ENCODE assay signal across 33 cellular contexts in genomic region chr1:14474856-14475255, GRCh38.
"Had no signal": no experiment of that assay in that cellular context is flagged by ENCODE, and none has a peak within 500 bp of the region (broad histone marks: within the 10 kb centered on the region; RNA-seq: fewer than 3 reads in every experiment).

No MANE protein-coding gene starts in this region.

- FAIRE-seq: astrocyte, TTC549 had no signal

- ATAC-seq: activated CD8-positive, alpha-beta T cell treated with anti-CD3 and anti-CD28 coated beads for 36 hours; activated naive CD4-positive, alpha-beta T cell treated with anti-CD3 and anti-CD28 coated beads, Interleukin-2, amount 50 U/mL, for 72 hours; activated T-cell treated with anti-CD3 and anti-CD28 coated beads, Interleukin-2, amount 50 U/mL, for 4 hours; activated T-cell treated with anti-CD3 and anti-CD28 coated beads, Interleukin-2, amount 50 U/mL, for 72 hours; activated T-helper 17 cell treated with anti-CD3 and anti-CD28 coated beads, Interleukin-2, amount 50 U/mL, for 72 hours; body of pancreas had no signal

- H3K4me1 ChIP-seq: adrenal gland, body of pancreas, breast epithelium had no signal

- H3K27ac ChIP-seq: adrenal gland, body of pancreas, brain microvascular endothelial cell, breast epithelium, VCaP had no signal

- H3K36me3 ChIP-seq: adrenal gland, brain microvascular endothelial cell, breast epithelium had no signal

- H3K9me3 ChIP-seq: adrenal gland, body of pancreas, breast epithelium had no signal

- DNase-seq: activated B cell treated with CpG ODN at 0.5 μM for 24 hours; activated CD4-positive, alpha-beta memory T cell treated with anti-CD3 and anti-CD28 coated beads for 36 hours; activated CD4-positive, alpha-beta T cell treated with anti-CD3 and anti-CD28 coated beads for 4 hours; activated CD4-positive, alpha-beta T cell treated with anti-CD3 and anti-CD28 coated beads, Interleukin-2, amount 10 ng/mL, durations not matched to agents 24 days and 14 days; activated CD4-positive, alpha-beta T cell treated with anti-CD3 and anti-CD28 coated beads, Interleukin-2, amount 50 U/mL, for 1 hour; activated CD4-positive, alpha-beta T cell treated with anti-CD3 and anti-CD28 coated beads, Interleukin-2, amount 50 U/mL, for 4 hours; activated CD4-positive, CD25-positive, alpha-beta regulatory T cell treated with anti-CD3 and anti-CD28 coated beads, Interleukin-2, amount 50 U/mL, for 72 hours; activated CD8-positive, alpha-beta memory T cell treated with anti-CD3 and anti-CD28 coated beads, Interleukin-2, amount 50 U/mL, for 4 hours; activated CD8-positive, alpha-beta T cell treated with anti-CD3 and anti-CD28 coated beads for 36 hours; activated effector memory CD4-positive, alpha-beta T cell treated with anti-CD3 and anti-CD28 coated beads, Interleukin-2, amount 50 U/mL, for 16 hours; activated gamma-delta T cell treated with Interleukin-2 at 50 U/mL for 16 hours; activated naive CD4-positive, alpha-beta T cell; activated naive CD4-positive, alpha-beta T cell treated with anti-CD3 and anti-CD28 coated beads for 36 hours; activated naive CD4-positive, alpha-beta T cell treated with anti-CD3 and anti-CD28 coated beads, Interleukin-2, amount 50 U/mL, for 16 hours; activated naive CD8-positive, alpha-beta T cell treated with anti-CD3 and anti-CD28 coated beads for 36 hours; activated T-cell treated with anti-CD3 and anti-CD28 coated beads for 4 hours; activated T-cell treated with anti-CD3 and anti-CD28 coated beads, Interleukin-2, amount 50 U/mL, for 1 hour; activated T-cell treated with anti-CD3 and anti-CD28 coated beads, Interleukin-2, amount 50 U/mL, for 4 hours; activated T-cell treated with anti-CD3 and anti-CD28 coated beads, Interleukin-2, amount 50 U/mL, for 72 hours; adrenal gland; amniotic stem cell; aorta; body of pancreas; brain microvascular endothelial cell; central memory CD4-positive, alpha-beta T cell; T-helper 2 cell; T-helper 9 cell had no signal

- H3K4me3 ChIP-seq: adrenal gland, body of pancreas, breast epithelium had no signal

- H3K27me3 ChIP-seq: adrenal gland, body of pancreas, brain microvascular endothelial cell, breast epithelium had no signal
